28 cellular contexts compared by ENCODE assay signal in the genomic region with DNA sequence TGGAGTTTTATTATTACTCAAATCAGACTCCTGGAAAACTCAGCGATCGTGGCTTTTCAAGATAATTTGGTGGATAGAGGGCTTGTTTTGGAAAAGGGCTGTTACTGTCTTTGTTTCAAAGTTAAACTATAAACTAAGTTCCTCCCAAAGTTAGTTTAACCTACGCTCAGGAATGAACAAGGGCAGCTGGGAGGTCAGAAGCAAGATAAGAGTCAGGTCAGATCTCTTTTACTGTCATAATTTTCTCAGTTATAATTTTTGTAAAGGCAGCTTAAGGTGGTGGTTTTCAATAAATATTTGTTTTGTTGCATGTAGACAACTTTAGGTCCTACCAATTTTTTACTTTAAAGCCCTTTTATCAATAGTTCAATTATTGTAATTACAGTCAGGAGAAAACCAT. TPM values are rescaled to one million over a fixed set of nuclear protein-coding genes. Genes with fewer than 3 reads are reported as not detected.
"Had no signal": no experiment of that assay in that cellular context is flagged by ENCODE, and none has a peak within 500 bp of the region (broad histone marks: within the 10 kb centered on the region; RNA-seq: fewer than 3 reads in every experiment).

No MANE protein-coding gene starts in this region.

- H3K4me1 ChIP-seq: adrenal gland, ascending aorta, esophagus muscularis mucosa, prostate gland, right atrium auricular region, upper lobe of right lung had no signal

- H3K9me3 ChIP-seq: adrenal gland, gastroesophageal sphincter, lower lobe of right lung, prostate gland, right atrium auricular region, upper lobe of right lung had no signal

- H3K4me2 ChIP-seq: neural progenitor cell had no signal

- H3K4me3 ChIP-seq: adrenal gland, ascending aorta, esophagus muscularis mucosa, gastroesophageal sphincter, lower lobe of right lung, neural progenitor cell, prostate gland, right atrium auricular region, skin epidermis, thoracic aorta, upper lobe of right lung had no signal

- H3K27ac Mint-ChIP-seq: activated naive CD8-positive, alpha-beta T cell; activated T-helper 2 cell treated with anti-CD3 and anti-CD28 coated beads, Interferon-gamma antibody, Interleukin-2, Interleukin-4, amounts not matched to agents 10 μg/mL and 5 μg/mL and 100 μg/mL, durations not matched to agents 14 hours and 24 hours and 36 hours; neural progenitor cell; stimulated activated naive B cell treated with anti-CD40 and anti-IgM and Interleukin-4, amounts not matched to agents 10 μg/mL and 1 μg/mL and 100 μg/mL, for 72 hours; T-cell; T-helper 2 cell treated with Interferon-gamma antibody and Interleukin-4, amounts not matched to agents 5 μg/mL and 100 μg/mL, for 36 hours had no signal

- H3K9ac ChIP-seq: neural progenitor cell had no signal

- DNase-seq: activated CD4-positive, alpha-beta T cell treated with anti-CD3 and anti-CD28 coated beads for 1 hour; activated CD8-positive, alpha-beta memory T cell treated with anti-CD3 and anti-CD28 coated beads, Interleukin-2, amount 50 U/mL, for 48 hours; activated naive CD4-positive, alpha-beta T cell; activated T-cell treated with anti-CD3 and anti-CD28 coated beads, Interleukin-2, amount 50 U/mL, for 4 hours; adrenal gland; brain microvascular endothelial cell; central memory CD4-positive, alpha-beta T cell; effector CD8-positive, alpha-beta T cell; head of caudate nucleus; left colon; lower lobe of right lung; naive thymus-derived CD8-positive, alpha-beta T cell; stimulated activated CD4-positive, alpha-beta T cell treated with anti-CD3 and anti-CD28 coated beads, Interleukin-2, amount 100 ng/mL, for 24 hours; stimulated activated naive B cell treated with anti-CD40 and anti-IgM and Interleukin-4, amounts not matched to agents 10 μg/mL and 1 μg/mL and 100 μg/mL, for 72 hours; T-cell; upper lobe of right lung; WERI-Rb-1 had no signal

- H3K4me3 Mint-ChIP-seq: activated naive CD8-positive, alpha-beta T cell; activated T-cell treated with anti-CD3 and anti-CD28 coated beads, Interleukin-2, amount 50 U/mL, for 4 hours; naive thymus-derived CD8-positive, alpha-beta T cell; neural progenitor cell; stimulated activated naive B cell treated with anti-CD40 and anti-IgM and Interleukin-4, amounts not matched to agents 10 μg/mL and 1 μg/mL and 100 μg/mL, for 72 hours; T-cell; T-helper 2 cell treated with Interferon-gamma antibody and Interleukin-4, amounts not matched to agents 5 μg/mL and 100 μg/mL, for 36 hours had no signal

- H3K36me3 ChIP-seq: prostate gland, WERI-Rb-1 had no signal

- ATAC-seq: activated T-cell treated with anti-CD3 and anti-CD28 coated beads, Interleukin-2, amount 50 U/mL, for 4 hours; gastroesophageal sphincter; left colon; lower lobe of right lung; naive thymus-derived CD8-positive, alpha-beta T cell; stimulated activated naive B cell treated with anti-CD40 and anti-IgM and Interleukin-4, amounts not matched to agents 10 μg/mL and 1 μg/mL and 100 μg/mL, for 72 hours; T-cell had no signal

- H3K27me3 ChIP-seq: adrenal gland, ascending aorta, brain microvascular endothelial cell, esophagus muscularis mucosa, gastroesophageal sphincter, neural progenitor cell, right atrium auricular region, upper lobe of right lung had no signal

- H3K27ac ChIP-seq: adrenal gland, ascending aorta, brain microvascular endothelial cell, lower lobe of right lung, neural progenitor cell, prostate gland, skin epidermis, thoracic aorta, upper lobe of right lung, WERI-Rb-1 had no signal

- H3K27me3 Mint-ChIP-seq: activated naive CD8-positive, alpha-beta T cell; naive thymus-derived CD8-positive, alpha-beta T cell; stimulated activated naive B cell treated with anti-CD40 and anti-IgM and Interleukin-4, amounts not matched to agents 10 μg/mL and 1 μg/mL and 100 μg/mL, for 72 hours; T-cell had no signal

- H2AFZ ChIP-seq: neural progenitor cell had no signal

- H3K9me3 Mint-ChIP-seq: activated T-cell treated with anti-CD3 and anti-CD28 coated beads, Interleukin-2, amount 50 U/mL, for 4 hours; activated T-helper 2 cell treated with anti-CD3 and anti-CD28 coated beads, Interferon-gamma antibody, Interleukin-2, Interleukin-4, amounts not matched to agents 10 μg/mL and 5 μg/mL and 100 μg/mL, durations not matched to agents 14 hours and 24 hours and 36 hours; T-helper 2 cell treated with Interferon-gamma antibody and Interleukin-4, amounts not matched to agents 5 μg/mL and 100 μg/mL, for 36 hours had no signal

RNA-seq across cellular contexts. Expression of a gene that starts 9.2 kb away (rescaled TPM):
- polyA plus RNA-seq: naive thymus-derived CD8-positive, alpha-beta T cell had no signal
